16 cellular contexts compared by ENCODE assay signal in genomic region chr19:5958851-5959122, GRCh38. TPM values are rescaled to one million over a fixed set of nuclear protein-coding genes. Genes with fewer than 3 reads are reported as not detected.
DNase-seq lines count a peak whose midpoint lies in the region; ATAC-seq and TF ChIP-seq lines count a peak whose summit lies in the region.
"Had no signal": no experiment of that assay in that cellular context is flagged by ENCODE, and none has a peak within 500 bp of the region (broad histone marks: within the 10 kb centered on the region; RNA-seq: fewer than 3 reads in every experiment).

No MANE protein-coding gene starts in this region.

- H3K4me1 ChIP-seq in cardiac muscle cell (ENCODE audit: low read depth) (peaks cover 80% of the 10 kb centered on the region), endodermal cell (ENCODE audit: control insufficient read depth, insufficient read depth, low read length) (no peaks in the 10 kb centered on the region)

- no peaks in the 10 kb centered on the region for H3K27me3 ChIP-seq in cardiac muscle cell
- no peaks in the 10 kb centered on the region for H3K27me3 ChIP-seq in endodermal cell (ENCODE audit: control insufficient read depth, insufficient read depth, low read length, poor library complexity, severe bottlenecking)
- H3K27me3 ChIP-seq: vagina had no signal

- no peaks in the 10 kb centered on the region for H3K9me3 Mint-ChIP-seq in endodermal cell
- no peaks in the 10 kb centered on the region for H3K9me3 Mint-ChIP-seq in stimulated activated memory B cell treated with anti-CD40 and anti-IgM and Interleukin-4, amounts not matched to agents 10 μg/mL and 1 μg/mL and 100 μg/mL, for 72 hours
- H3K9me3 Mint-ChIP-seq: IgD-negative memory B cell; T-helper 1 cell treated with Interleukin-12 subunit alpha and Interleukin-12 subunit beta and Interleukin-4 antibody, amounts not matched to agents 30 μg/mL and 1 μg/mL, for 36 hours had no signal

- no peak overlapping the region for H3K9ac ChIP-seq in endodermal cell (ENCODE audit: extremely low read depth, low read length, poor library complexity, severe bottlenecking)
- H3K9ac ChIP-seq: parathyroid adenoma had no signal

- TF ChIP-seq CTCF in cardiac muscle cell (IDR thresholded peaks at IDR 0.05; ENCODE audit: low read depth, low read length): no peak
- no peak for TF ChIP-seq CTCF in endodermal cell (conservative IDR thresholded peaks at IDR 0.05)

- no peaks in the 10 kb centered on the region for H3K9me3 ChIP-seq in cardiac muscle cell (ENCODE audit: low read depth)
- H3K9me3 ChIP-seq in KOPT-K1 (ENCODE audit: insufficient read depth, low read length, poor library complexity, severe bottlenecking): no peaks in the 10 kb centered on the region
- H3K9me3 ChIP-seq in endodermal cell (ENCODE audit: control insufficient read depth, low read length): no peaks in the 10 kb centered on the region
- H3K9me3 ChIP-seq: vagina had no signal

- H3K4me3 ChIP-seq in cardiac muscle cell (no peak overlapping the region), endodermal cell (ENCODE audit: low read length) (no peak overlapping the region)
- H3K4me3 ChIP-seq: vagina had no signal

- ATAC-seq in Right ventricle myocardium inferior (no peak), GM18858 (IDR thresholded peaks at IDR 0.05; ENCODE audit: unreplicated experiment) (no peak), GM21786 (IDR thresholded peaks at IDR 0.05; ENCODE audit: unreplicated experiment) (no peak), HG03025 (IDR thresholded peaks at IDR 0.05; ENCODE audit: low FRiP score, unreplicated experiment) (no peak)
- ATAC-seq in stimulated activated memory B cell treated with anti-CD40 and anti-IgM and Interleukin-4, amounts not matched to agents 10 μg/mL and 1 μg/mL and 100 μg/mL, for 72 hours: no peak
- ATAC-seq: esophagus mucosa had no signal

- 92% methylated on average over 10 of the region's 10 CpGs; no CpG with 5 or more reads in 1 of the 2 experiments for WGBS in endodermal cell (ENCODE audit: insufficient coverage in 1 of 2, insufficient read length in 1 of 2), 2 experiments

- H3K36me3 Mint-ChIP-seq in endodermal cell (ENCODE audit: low read depth): no peaks in the 10 kb centered on the region
- H3K36me3 Mint-ChIP-seq in stimulated activated memory B cell treated with anti-CD40 and anti-IgM and Interleukin-4, amounts not matched to agents 10 μg/mL and 1 μg/mL and 100 μg/mL, for 72 hours: peaks cover 8% of the 10 kb centered on the region

- H3K27ac Mint-ChIP-seq in endodermal cell: no peak overlapping the region
- peak overlapping the region; percentile 55 for H3K27ac Mint-ChIP-seq in stimulated activated memory B cell treated with anti-CD40 and anti-IgM and Interleukin-4, amounts not matched to agents 10 μg/mL and 1 μg/mL and 100 μg/mL, for 72 hours
- H3K27ac Mint-ChIP-seq: T-helper 1 cell treated with Interleukin-12 subunit alpha and Interleukin-12 subunit beta and Interleukin-4 antibody, amounts not matched to agents 30 μg/mL and 1 μg/mL, for 36 hours had no signal

- H3K36me3 ChIP-seq in cardiac muscle cell (no peaks in the 10 kb centered on the region), KOPT-K1 (ENCODE audit: insufficient read depth, low read length) (no peaks in the 10 kb centered on the region; the same call in 1 of the 2 replicates), endodermal cell (ENCODE audit: control insufficient read depth, insufficient read depth, low read length) (peaks cover 5% of the 10 kb centered on the region)
- H3K36me3 ChIP-seq: vagina had no signal

- H3K27me3 Mint-ChIP-seq in endodermal cell (ENCODE audit: insufficient read depth): no peaks in the 10 kb centered on the region
- H3K27me3 Mint-ChIP-seq in stimulated activated memory B cell treated with anti-CD40 and anti-IgM and Interleukin-4, amounts not matched to agents 10 μg/mL and 1 μg/mL and 100 μg/mL, for 72 hours: no peaks in the 10 kb centered on the region
- H3K27me3 Mint-ChIP-seq: IgD-negative memory B cell had no signal

- H3K27ac ChIP-seq in cardiac muscle cell (peak overlapping the region; percentile 82), KOPT-K1 (ENCODE audit: low read depth, low read length, poor library complexity, severe bottlenecking) (peak overlapping the region; percentile 44), endodermal cell (ENCODE audit: low read depth, low read length) (peak overlapping the region; percentile 25)
- H3K27ac ChIP-seq: parathyroid adenoma, vagina had no signal

- no peak overlapping the region for H3K4me3 Mint-ChIP-seq in endodermal cell
- no peak overlapping the region for H3K4me3 Mint-ChIP-seq in stimulated activated memory B cell treated with anti-CD40 and anti-IgM and Interleukin-4, amounts not matched to agents 10 μg/mL and 1 μg/mL and 100 μg/mL, for 72 hours
- H3K4me3 Mint-ChIP-seq: IgD-negative memory B cell; T-helper 1 cell treated with Interleukin-12 subunit alpha and Interleukin-12 subunit beta and Interleukin-4 antibody, amounts not matched to agents 30 μg/mL and 1 μg/mL, for 36 hours had no signal

- peaks cover 68% of the 10 kb centered on the region for H3K4me1 Mint-ChIP-seq in endodermal cell
- H3K4me1 Mint-ChIP-seq in stimulated activated memory B cell treated with anti-CD40 and anti-IgM and Interleukin-4, amounts not matched to agents 10 μg/mL and 1 μg/mL and 100 μg/mL, for 72 hours: peaks cover 73% of the 10 kb centered on the region

- DNase-seq in cardiac muscle cell (ENCODE audit: low read depth in 1 of 2, low spot score in 1 of 2) (no peak), Right ventricle myocardium inferior (ENCODE audit: missing footprints) (no peak), endodermal cell (no peak)
- DNase-seq: activated T-cell treated with anti-CD3 and anti-CD28 coated beads, Interleukin-2, amount 50 U/mL, for 48 hours; HCEC 1CT; stimulated activated naive CD4-positive, alpha-beta T cell treated with Interleukin-2 at 50 U/mL for 16 hours had no signal

- intact Hi-C loops in Right ventricle myocardium inferior (cut with DNase I): loop anchor here (10.0 kb wide), 1 partner anchor 134 kb away; no protein-coding TSS in a partner anchor

RNA-seq across cellular contexts. Expression of gene RANBP3, which starts 19.2 kb away (rescaled TPM):
- total RNA-seq in cardiac muscle cell (102 and 108 TPM in 2 replicates), Right ventricle myocardium inferior (65.6 TPM), endodermal cell (10 to 100 TPM; 77.4 to 81.4 TPM)
- 17.7 and 18.3 TPM in 2 replicates for polyA plus RNA-seq in cardiac muscle cell
- 72.9 TPM for polyA plus RNA-seq in endodermal cell (2013, experiment 1 of 2)
- 60.6 TPM for polyA plus RNA-seq in endodermal cell (2013, experiment 2 of 2)

RNA-seq across cellular contexts. Expression of gene CAPS, which starts 44.7 kb away (rescaled TPM):
- total RNA-seq in cardiac muscle cell: 14.4 and 23.6 TPM in 2 replicates
- polyA plus RNA-seq in cardiac muscle cell: 14.1 and 17.7 TPM in 2 replicates
- 3.8 TPM for total RNA-seq in Right ventricle myocardium inferior
- 1 to 10 TPM; 6.6 to 6.7 TPM for total RNA-seq in endodermal cell
- 3.8 TPM for polyA plus RNA-seq in endodermal cell (2013, experiment 1 of 2)
- polyA plus RNA-seq in endodermal cell (2013, experiment 2 of 2): 3.8 TPM

RNA-seq across cellular contexts. Expression of gene VMAC, which starts 54.1 kb away (rescaled TPM):
- 13.0 and 23.1 TPM in 2 replicates for total RNA-seq in cardiac muscle cell
- polyA plus RNA-seq in cardiac muscle cell: 3.9 and 6.2 TPM in 2 replicates
- total RNA-seq in Right ventricle myocardium inferior: 1.6 TPM
- 1 to 10 TPM; 5.9 TPM for total RNA-seq in endodermal cell
- 3.5 TPM for polyA plus RNA-seq in endodermal cell (2013, experiment 1 of 2)
- polyA plus RNA-seq in endodermal cell (2013, experiment 2 of 2): 3.4 TPM

RNA-seq across cellular contexts. Expression of gene NDUFA11, which starts 55.2 kb away (rescaled TPM):
- total RNA-seq in cardiac muscle cell (295 and 485 TPM in 2 replicates), Right ventricle myocardium inferior (571 TPM), endodermal cell (100 to 1,000 TPM; 242 to 269 TPM)
- polyA plus RNA-seq in cardiac muscle cell: 738 and 760 TPM in 2 replicates
- polyA plus RNA-seq in endodermal cell (2013, experiment 1 of 2): 216 TPM
- polyA plus RNA-seq in endodermal cell (2013, experiment 2 of 2): 206 TPM

Comparison
In these comparisons a context has a peak if more than half of its experiments do, and no peak if none do; other contexts are left out.
1. H3K27ac ChIP-seq: peak in every context shown above with its lines; median percentile 82 in cardiac muscle cell; 44 in KOPT-K1; 25 in endodermal cell.